20 cellular contexts compared by ENCODE assay signal in genomic region chr13:72952529-72953141, GRCh38.
A peak's percentile ranks its signal among the peaks of the same experiment; 100 is the strongest.
DNase-seq lines count a peak whose midpoint lies in the region; ATAC-seq, FAIRE-seq and TF ChIP-seq lines count a peak whose summit lies in the region.
"Had no signal": no experiment of that assay in that cellular context is flagged by ENCODE, and none has a peak within 500 bp of the region (broad histone marks: within the 10 kb centered on the region; RNA-seq: fewer than 3 reads in every experiment).

No MANE protein-coding gene starts in this region.

- no peaks in the 10 kb centered on the region for H3K9me3 ChIP-seq in Loucy (ENCODE audit: insufficient read depth, low read depth, low read length)
- H3K9me3 ChIP-seq in pancreas, result no peaks in the 10 kb centered on the region
- H3K9me3 ChIP-seq: upper lobe of left lung had no signal

- H3K9me2 ChIP-seq in Loucy (replicated peaks; ENCODE audit: low read depth, low read length), result no peaks in the 10 kb centered on the region

- peak overlapping the region in 2 of 4 donors; percentile 23 to 46 for H3K27ac ChIP-seq in pancreas
- H3K27ac ChIP-seq: upper lobe of left lung had no signal

- TF ChIP-seq CTCF in Loucy (conservative IDR thresholded peaks at IDR 0.05; ENCODE audit: low read length) (0 out of 2 replicates have a peak, but pooled peaks have one; percentile 17), bronchial epithelial cell (IDR thresholded peaks at IDR 0.05; ENCODE audit: insufficient read depth, low read length, severe bottlenecking) (peak; percentile 7), pancreas (IDR thresholded peaks at IDR 0.05) (no peak)

- DNase-seq in DMS53 (lab: John Stamatoyannopoulos, UW) (peak; percentile 28), DMS53 treated with DMSO at 0.1 percent for 48 hours (lab: John Stamatoyannopoulos, UW; ENCODE audit: unreplicated experiment) (no peak), bronchial epithelial cell (ENCODE audit: low read depth) (peak; percentile 12), pancreas (peak in 3 of 6 donors; percentile 46 to 48 (median 47)), 8988T (no peak), H7 (no peak)
- no peak for DNase-seq in activated naive CD4-positive, alpha-beta T cell treated with anti-CD3 and anti-CD28 coated beads, Interleukin-2, amount 50 U/mL, for 72 hours (ENCODE audit: low spot score in 2 of 2)
- DNase-seq: activated CD4-positive, CD25-positive, alpha-beta regulatory T cell treated with anti-CD3 and anti-CD28 coated beads, Interleukin-2, amount 50 U/mL, for 72 hours; EL; Kasumi-1; NCI-H1436 treated with DMSO at 0.1 percent for 48 hours; NCI-H82; stimulated activated CD4-positive, alpha-beta T cell treated with anti-CD3 and anti-CD28 coated beads, Interleukin-12 subunit alpha, Interleukin-12 subunit beta, amount 100 ng/mL, for 4 hours; stimulated activated naive CD4-positive, alpha-beta T cell treated with Interleukin-2 at 50 U/mL for 16 hours; upper lobe of left lung had no signal

- no peaks in the 10 kb centered on the region for H4K20me1 ChIP-seq in Loucy (ENCODE audit: insufficient read depth, low read length, poor library complexity, severe bottlenecking)

- FAIRE-seq in bronchial epithelial cell (lab: Jason Lieb, UNC) (no peak), pancreas (lab: Jason Lieb, UNC) (no peak)
- FAIRE-seq: A204.1, astrocyte had no signal

- H3K27ac Mint-ChIP-seq in activated naive CD4-positive, alpha-beta T cell treated with anti-CD3 and anti-CD28 coated beads, Interleukin-2, amount 50 U/mL, for 72 hours, result no peak overlapping the region
- H3K27ac Mint-ChIP-seq: T-helper 2 cell treated with Interferon-gamma antibody and Interleukin-4, amounts not matched to agents 5 μg/mL and 100 μg/mL, for 36 hours had no signal

- H3K27me3 ChIP-seq in Loucy (ENCODE audit: insufficient read depth, low read length, poor library complexity, severe bottlenecking), result no peaks in the 10 kb centered on the region
- no peaks in the 10 kb centered on the region for H3K27me3 ChIP-seq in bronchial epithelial cell (ENCODE audit: control insufficient read depth, insufficient read depth, low read length)
- no peaks in the 10 kb centered on the region for H3K27me3 ChIP-seq in pancreas
- no peaks in the 10 kb centered on the region for H3K27me3 ChIP-seq in H7 (ENCODE audit: control insufficient read depth, insufficient read depth, low read length)
- H3K27me3 ChIP-seq: upper lobe of left lung had no signal

- peaks cover 30 to 33% of the 10 kb centered on the region in 2 donors for H3K36me3 Mint-ChIP-seq in activated naive CD4-positive, alpha-beta T cell treated with anti-CD3 and anti-CD28 coated beads, Interleukin-2, amount 50 U/mL, for 72 hours

- H3K9me3 Mint-ChIP-seq in activated naive CD4-positive, alpha-beta T cell treated with anti-CD3 and anti-CD28 coated beads, Interleukin-2, amount 50 U/mL, for 72 hours, result peaks cover 0 to 17% of the 10 kb centered on the region in 2 donors

- WGBS in pancreas, 2 donors, result 48 to 50% methylated on average over 1 of the region's 1 CpG

- intact Hi-C loops in pancreas (cut with DNase I), result no loop called here

- H3K4me3 ChIP-seq in Loucy (ENCODE audit: low read length, poor library complexity, severe bottlenecking) (no peak overlapping the region), bronchial epithelial cell (ENCODE audit: low read depth, low read length) (no peak overlapping the region), pancreas (no peak overlapping the region), H7 (ENCODE audit: insufficient read depth, low read depth, low read length) (no peak overlapping the region)
- H3K4me3 ChIP-seq: upper lobe of left lung had no signal

- no peak overlapping the region for H3K4me2 ChIP-seq in Loucy (ENCODE audit: low read depth, low read length, poor library complexity, severe bottlenecking)

- H3K4me1 ChIP-seq in Loucy (ENCODE audit: insufficient read depth, low read length, poor library complexity, severe bottlenecking), result no peaks in the 10 kb centered on the region
- H3K4me1 ChIP-seq in pancreas, result peaks cover 12 to 15% (median 14%) of the 10 kb centered on the region in 3 donors

- H3K79me2 ChIP-seq in Loucy (ENCODE audit: insufficient read depth, low read length), result no peaks in the 10 kb centered on the region

- H3K36me3 ChIP-seq in Loucy (ENCODE audit: insufficient read depth, low read length) (0 out of 2 replicates have a peak, but pooled peaks cover 3% of the 10 kb centered on the region), bronchial epithelial cell (ENCODE audit: control insufficient read depth, insufficient read depth, low read length) (peaks cover 1% of the 10 kb centered on the region), pancreas (no peaks in the 10 kb centered on the region), H7 (replicated peaks; ENCODE audit: control insufficient read depth, insufficient read depth, low read length) (no peaks in the 10 kb centered on the region)

- no peak overlapping the region for H3K9ac ChIP-seq in Loucy (ENCODE audit: low read depth, low read length, poor library complexity, severe bottlenecking)

- no peaks in the 10 kb centered on the region for H3F3A ChIP-seq in Loucy (ENCODE audit: low read depth)

- H2AFZ ChIP-seq in Loucy (ENCODE audit: low read length), result no peak overlapping the region

- ATAC-seq in pancreas, result peak; percentile 86 to 92 (median 91)
- no peak for ATAC-seq in activated naive CD4-positive, alpha-beta T cell treated with anti-CD3 and anti-CD28 coated beads, Interleukin-2, amount 50 U/mL, for 72 hours
- ATAC-seq: Right ventricle myocardium inferior had no signal

Comparison
In these comparisons a context has a peak if more than half of its experiments do, and no peak if none do; other contexts are left out.
1. DNase-seq: peak in DMS53 (single experiment) and bronchial epithelial cell (single experiment); none in DMS53 treated with DMSO at 0.1 percent for 48 hours (single experiment), activated naive CD4-positive, alpha-beta T cell treated with anti-CD3 and anti-CD28 coated beads, Interleukin-2, amount 50 U/mL, for 72 hours (0 of 2), 8988T (single experiment) and H7 (single experiment).
2. CTCF ChIP-seq: peak in Loucy (single experiment) and bronchial epithelial cell (single experiment); none in pancreas (0 of 4).
3. ATAC-seq: peak in pancreas (4 of 4); none in activated naive CD4-positive, alpha-beta T cell treated with anti-CD3 and anti-CD28 coated beads, Interleukin-2, amount 50 U/mL, for 72 hours (0 of 2).